ENCODE assay signal across 1 cellular context in genomic region chr7:106812027-106812643, GRCh38.
TF ChIP-seq lines count a peak whose summit lies in the region.

No MANE protein-coding gene starts in this region.

TF ChIP-seq in K562, 482 proteins besides CTCF, POLR2A, EP300 and RAD21 (continued from another document and continues in another):
- TF ChIP-seq BCLAF1 (IDR thresholded peaks at IDR 0.05; ENCODE audit: borderline replicate concordance in 1 of 2, control insufficient read depth in 1 of 2, low read depth in 2 of 2, low read length in 1 of 2) (no peak), GTF2B (IDR thresholded peaks at IDR 0.05; ENCODE audit: extremely low read depth, insufficient read length) (no peak), BRCA1 (IDR thresholded peaks at IDR 0.05) (no peak), BRCA1 (CRISPR knock-in tag; IDR thresholded peaks at IDR 0.05) (no peak), SIN3B (IDR thresholded peaks at IDR 0.05; ENCODE audit: low read depth) (no peak), GTF2A2 (tag; IDR thresholded peaks at IDR 0.05) (0 out of 2 replicates have a peak, but pooled peaks have one; percentile 61), VEZF1 (CRISPR knock-in tag; IDR thresholded peaks at IDR 0.05) (no peak), ATF2 (CRISPR knock-in tag; IDR thresholded peaks at IDR 0.05) (no peak), ETS2 (tag; IDR thresholded peaks at IDR 0.05; ENCODE audit: borderline replicate concordance, poor library complexity, severe bottlenecking) (no peak), TEAD1 (CRISPR knock-in tag; IDR thresholded peaks at IDR 0.05) (no peak), E2F6 (IDR thresholded peaks at IDR 0.05; ENCODE audit: borderline replicate concordance in 1 of 2, extremely low read depth in 1 of 2, insufficient read depth in 1 of 2, insufficient read length in 1 of 2, low read depth in 1 of 2, low read length in 1 of 2, poor library complexity in 1 of 2, severe bottlenecking in 1 of 2) (peak in 1 of 2 experiments; percentile 23), DEAF1 (CRISPR knock-in tag; IDR thresholded peaks at IDR 0.05) (no peak), ZBED1 (IDR thresholded peaks at IDR 0.05) (no peak), NCOR1 (IDR thresholded peaks at IDR 0.05) (no peak), CREB3L1 (IDR thresholded peaks at IDR 0.05; ENCODE audit: borderline replicate concordance, low read depth) (no peak), L3MBTL2 (IDR thresholded peaks at IDR 0.05) (peak; percentile 96), ILF3 (IDR thresholded peaks at IDR 0.05; ENCODE audit: borderline replicate concordance) (no peak), ZNF280A (IDR thresholded peaks at IDR 0.05; ENCODE audit: low read depth, partially characterized antibody) (no peak), SAFB2 (IDR thresholded peaks at IDR 0.05; ENCODE audit: borderline replicate concordance, low read depth, low read length, severe bottlenecking) (no peak), STAT6 (CRISPR knock-in tag; IDR thresholded peaks at IDR 0.05) (no peak), IFI16 (CRISPR knock-in tag; IDR thresholded peaks at IDR 0.05) (no peak), EGR1 (conservative IDR thresholded peaks at IDR 0.05) (no peak), ZNF124 (CRISPR knock-in tag; IDR thresholded peaks at IDR 0.05) (no peak), NFXL1 (CRISPR knock-in tag; IDR thresholded peaks at IDR 0.05) (0 out of 2 replicates have a peak, but pooled peaks have one; percentile 7), ZNF184 (CRISPR knock-in tag; IDR thresholded peaks at IDR 0.05) (no peak), ID3 (CRISPR knock-in tag; IDR thresholded peaks at IDR 0.05) (0 out of 2 replicates have a peak, but pooled peaks have one; percentile 58), ID3 (tag; IDR thresholded peaks at IDR 0.05) (no peak), CXXC5 (CRISPR knock-in tag; IDR thresholded peaks at IDR 0.05) (peak; percentile 72), NFATC3 (IDR thresholded peaks at IDR 0.05) (no peak), ZNF121 (CRISPR knock-in tag; conservative IDR thresholded peaks at IDR 0.05) (no peak), RBFOX2 (IDR thresholded peaks at IDR 0.05; ENCODE audit: low read depth, low read length) (no peak), FOXA1 (IDR thresholded peaks at IDR 0.05; ENCODE audit: borderline replicate concordance) (no peak), RAD51 (IDR thresholded peaks at IDR 0.05; ENCODE audit: borderline replicate concordance, low read depth) (no peak), SIRT6 (IDR thresholded peaks at IDR 0.05; ENCODE audit: low read depth, low read length) (no peak), KAT7 (CRISPR knock-in tag; IDR thresholded peaks at IDR 0.05; ENCODE audit: borderline replicate concordance) (no peak), ZNF165 (CRISPR knock-in tag; IDR thresholded peaks at IDR 0.05; ENCODE audit: borderline replicate concordance) (0 out of 2 replicates have a peak, but pooled peaks have one; percentile 53), EP400 (IDR thresholded peaks at IDR 0.05) (no peak), BRF2 (IDR thresholded peaks at IDR 0.05; ENCODE audit: borderline replicate concordance, insufficient read depth, insufficient read length) (no peak), RBM15 (IDR thresholded peaks at IDR 0.05; ENCODE audit: insufficient read depth, low read length) (no peak), ESRRB (CRISPR knock-in tag; IDR thresholded peaks at IDR 0.05; ENCODE audit: borderline replicate concordance) (no peak), HNRNPLL (IDR thresholded peaks at IDR 0.05; ENCODE audit: low read depth, low read length, poor library complexity, severe bottlenecking) (no peak), MAFG (tag; conservative IDR thresholded peaks at IDR 0.05) (no peak), ZEB2 (IDR thresholded peaks at IDR 0.05) (no peak), ZNF395 (CRISPR knock-in tag; IDR thresholded peaks at IDR 0.05) (0 out of 2 replicates have a peak, but pooled peaks have one; percentile 4), RBM17 (IDR thresholded peaks at IDR 0.05; ENCODE audit: borderline replicate concordance, low read depth, low read length) (no peak), NFYB (IDR thresholded peaks at IDR 0.05; ENCODE audit: extremely low read depth, insufficient read length) (no peak), NCOA6 (IDR thresholded peaks at IDR 0.05) (no peak), SMAD3 (CRISPR knock-in tag; conservative IDR thresholded peaks at IDR 0.05) (peak; percentile 72; the same call in 1 of the 2 replicates), MAFK (IDR thresholded peaks at IDR 0.05; ENCODE audit: low read length) (no peak), BDP1 (IDR thresholded peaks at IDR 0.05; ENCODE audit: insufficient read depth, insufficient read length) (no peak)
